8 cellular contexts compared by ENCODE assay signal in genomic region chr6:148700713-148701392, GRCh38. TPM values are rescaled to one million over a fixed set of nuclear protein-coding genes. Genes with fewer than 3 reads are reported as not detected.
A peak's percentile ranks its signal among the peaks of the same experiment; 100 is the strongest.
DNase-seq lines count a peak whose midpoint lies in the region; ATAC-seq and TF ChIP-seq lines count a peak whose summit lies in the region.

No MANE protein-coding gene starts in this region.

- H3K36me3 ChIP-seq in Caco-2 (ENCODE audit: control insufficient read depth, insufficient read depth, low read length): no peaks in the 10 kb centered on the region

- H3K4me3 Mint-ChIP-seq in Caco-2 (ENCODE audit: unreplicated experiment): peak overlapping the region; percentile 31
- peak overlapping the region; percentile 46 for H3K4me3 Mint-ChIP-seq in activated CD8-positive, alpha-beta T cell treated with anti-CD3 and anti-CD28 coated beads for 36 hours

- peaks cover 18% of the 10 kb centered on the region for H3K27me3 Mint-ChIP-seq in Caco-2 (ENCODE audit: insufficient read depth, unreplicated experiment)
- H3K27me3 Mint-ChIP-seq in activated CD8-positive, alpha-beta T cell treated with anti-CD3 and anti-CD28 coated beads for 36 hours: peaks cover 2% of the 10 kb centered on the region

- no peaks in the 10 kb centered on the region for H3K4me1 ChIP-seq in Caco-2

- H3K9me3 ChIP-seq in Caco-2: no peaks in the 10 kb centered on the region

- H3K4me1 Mint-ChIP-seq in Caco-2 (ENCODE audit: low read depth, unreplicated experiment): no peaks in the 10 kb centered on the region
- peaks cover 7% of the 10 kb centered on the region for H3K4me1 Mint-ChIP-seq in activated CD8-positive, alpha-beta T cell treated with anti-CD3 and anti-CD28 coated beads for 36 hours (ENCODE audit: low read depth)

- no peak overlapping the region for H3K4me3 ChIP-seq in Caco-2 (ENCODE audit: low read depth, low read length)
- peak overlapping the region; percentile 9; the same call in 1 of the 2 replicates for H3K4me3 ChIP-seq in HL-60 (replicated peaks; ENCODE audit: insufficient read depth, low read length)
- peak overlapping the region; percentile 25 for H3K4me3 ChIP-seq in skeletal muscle cell (ENCODE audit: low read depth, low read length)

- H3K36me3 Mint-ChIP-seq in Caco-2 (ENCODE audit: insufficient read depth, unreplicated experiment): no peaks in the 10 kb centered on the region
- no peaks in the 10 kb centered on the region for H3K36me3 Mint-ChIP-seq in activated CD8-positive, alpha-beta T cell treated with anti-CD3 and anti-CD28 coated beads for 36 hours (ENCODE audit: low read depth)

- CTCF ChIA-PET in Caco-2 (lab: Charles Lee): no interaction called here
- CTCF ChIA-PET in activated CD8-positive, alpha-beta T cell treated with anti-CD3 and anti-CD28 coated beads for 36 hours (lab: Charles Lee): no interaction called here

- no peaks in the 10 kb centered on the region for H3K27me3 ChIP-seq in Caco-2 (replicated peaks; ENCODE audit: control insufficient read depth, insufficient read depth, low read length)
- no peaks in the 10 kb centered on the region for H3K27me3 ChIP-seq in HL-60 (ENCODE audit: insufficient read depth, poor library complexity, severe bottlenecking)

- peak; percentile 82 for ATAC-seq in GM19395 (IDR thresholded peaks at IDR 0.05; ENCODE audit: unreplicated experiment)
- peak; percentile 49 for ATAC-seq in activated CD8-positive, alpha-beta T cell treated with anti-CD3 and anti-CD28 coated beads for 36 hours

- intact Hi-C loops in Caco-2 (cut with micrococcal nuclease; ENCODE audit: unreplicated experiment): no loop called here
- intact Hi-C loops in activated CD8-positive, alpha-beta T cell treated with anti-CD3 and anti-CD28 coated beads for 36 hours (cut with micrococcal nuclease): no loop called here

- POLR2A ChIA-PET in Caco-2 (lab: Charles Lee): no interaction called here
- POLR2A ChIA-PET in activated CD8-positive, alpha-beta T cell treated with anti-CD3 and anti-CD28 coated beads for 36 hours (lab: Charles Lee): no interaction called here

- DNase-seq in Caco-2 (no peak), HL-60 (ENCODE audit: low read depth in 1 of 2, low spot score in 1 of 2) (no peak), glomerular visceral epithelial cell (ENCODE audit: extremely low spot score) (peak; percentile 24), skeletal muscle cell (ENCODE audit: low read depth) (no peak), NCI-H1048 (lab: John Stamatoyannopoulos, UW) (no peak), islet precursor cell (no peak)
- DNase-seq in activated CD8-positive, alpha-beta T cell treated with anti-CD3 and anti-CD28 coated beads for 36 hours: peak; percentile 14

- no TSS peak for BruUV-seq in Caco-2 (replicated peaks; lab: Mats Ljungman, UMichigan)

- H3K27ac ChIP-seq in HL-60 (replicated peaks): no peak overlapping the region

- H3K9me3 Mint-ChIP-seq in Caco-2 (ENCODE audit: unreplicated experiment): no peaks in the 10 kb centered on the region
- peaks cover 2% of the 10 kb centered on the region for H3K9me3 Mint-ChIP-seq in activated CD8-positive, alpha-beta T cell treated with anti-CD3 and anti-CD28 coated beads for 36 hours

- no peak overlapping the region for H3K27ac Mint-ChIP-seq in Caco-2 (ENCODE audit: unreplicated experiment)
- H3K27ac Mint-ChIP-seq in activated CD8-positive, alpha-beta T cell treated with anti-CD3 and anti-CD28 coated beads for 36 hours: no peak overlapping the region

- no peak for TF ChIP-seq CTCF in Caco-2 (IDR thresholded peaks at IDR 0.05; ENCODE audit: insufficient read depth in 1 of 2, low read depth in 1 of 2, low read length in 1 of 2, severe bottlenecking in 1 of 2, unreplicated experiment in 1 of 2)
- no peak for TF ChIP-seq CTCF in HL-60 (IDR thresholded peaks at IDR 0.05; ENCODE audit: insufficient read depth, low read length)
- TF ChIP-seq CTCF in activated CD8-positive, alpha-beta T cell treated with anti-CD3 and anti-CD28 coated beads for 36 hours (IDR thresholded peaks at IDR 0.05): no peak

RNA-seq across cellular contexts. Expression of gene UST, which starts 46.0 kb away (rescaled TPM):
- total RNA-seq in Caco-2 (2022): not detected in 2 replicates
- 1 to 10 TPM; 1.2 to 1.5 TPM for total RNA-seq in activated CD8-positive, alpha-beta T cell treated with anti-CD3 and anti-CD28 coated beads for 36 hours

Comparison
In these comparisons a context has a peak if more than half of its experiments do, and no peak if none do; other contexts are left out.
1. DNase-seq: peak in activated CD8-positive, alpha-beta T cell treated with anti-CD3 and anti-CD28 coated beads for 36 hours (single experiment) and glomerular visceral epithelial cell (single experiment); none in Caco-2 (0 of 2), HL-60 (0 of 2), skeletal muscle cell (single experiment), NCI-H1048 (single experiment) and islet precursor cell (single experiment).